Comparison of ENCODE assay signal across 12 cellular contexts in genomic region chr5:80962630-80963520, GRCh38. TPM values are rescaled to one million over a fixed set of nuclear protein-coding genes. Genes with fewer than 3 reads are reported as not detected.
A peak's percentile ranks its signal among the peaks of the same experiment; 100 is the strongest.
DNase-seq lines count a peak whose midpoint lies in the region; ATAC-seq and TF ChIP-seq lines count a peak whose summit lies in the region.
"Had no signal": no experiment of that assay in that cellular context is flagged by ENCODE, and none has a peak within 500 bp of the region (broad histone marks: within the 10 kb centered on the region; RNA-seq: fewer than 3 reads in every experiment).

No MANE protein-coding gene starts in this region.

- peaks cover 18 to 20% of the 10 kb centered on the region in 2 donors for H3K27me3 Mint-ChIP-seq in effector memory CD8-positive, alpha-beta T cell

- no peak for DNase-seq in heart left ventricle
- DNase-seq in left cardiac atrium, result no peak
- no peak for DNase-seq in Panc1 (ENCODE audit: low read depth, low spot score)
- no peak for DNase-seq in effector memory CD8-positive, alpha-beta T cell
- peak; percentile 68 for DNase-seq in superior temporal gyrus (ENCODE audit: extremely low spot score)
- DNase-seq in NCI-H2227 treated with DMSO at 0.1 percent for 48 hours (lab: John Stamatoyannopoulos, UW), result no peak
- no peak for DNase-seq in NCI-H2171 treated with DMSO at 0.1 percent for 48 hours (lab: John Stamatoyannopoulos, UW)
- DNase-seq: activated CD4-positive, alpha-beta T cell treated with anti-CD3 and anti-CD28 coated beads for 48 hours; GM23248; pancreas had no signal

- H3K27ac ChIP-seq in heart left ventricle (peak overlapping the region in 11 of 12 donors; percentile 19 to 94 (median 87)), Panc1 (ENCODE audit: low read length) (peak overlapping the region; percentile 82)
- H3K27ac ChIP-seq: GM23248, pancreas had no signal

- H3K27me3 ChIP-seq in heart left ventricle (peaks cover 0 to 42% (median 21%) of the 10 kb centered on the region in 9 donors), Panc1 (ENCODE audit: control insufficient read depth, insufficient read depth, low read length) (no peaks in the 10 kb centered on the region)

- TF ChIP-seq CTCF in heart left ventricle (IDR thresholded peaks at IDR 0.05) (no peak), Panc1 (IDR thresholded peaks at IDR 0.05) (no peak)

- peak overlapping the region in 1 of 2 donors; percentile 89 for H3K27ac Mint-ChIP-seq in effector memory CD8-positive, alpha-beta T cell

- H3K36me3 ChIP-seq in heart left ventricle (no peaks in the 10 kb centered on the region), Panc1 (ENCODE audit: control insufficient read depth, insufficient read depth, low read length) (no peaks in the 10 kb centered on the region)
- H3K36me3 ChIP-seq: pancreas had no signal

- H3K9me3 ChIP-seq in heart left ventricle, result no peaks in the 10 kb centered on the region
- H3K9me3 ChIP-seq in Panc1 (ENCODE audit: control insufficient read depth, insufficient read depth, low read depth, low read length), result no peaks in the 10 kb centered on the region
- H3K9me3 ChIP-seq: pancreas had no signal

- ATAC-seq in heart left ventricle (no peak), left cardiac atrium (no peak), Panc1 (no peak), GM18870 (IDR thresholded peaks at IDR 0.05; ENCODE audit: unreplicated experiment) (no peak)
- ATAC-seq in effector memory CD8-positive, alpha-beta T cell (replicated peaks), result no peak

- in situ Hi-C loops in Panc1 (cut with HindIII; ENCODE audit: low pct_unique_long_range_greater_than_20kb, low sequenced_read_pairs), result no loop called here

- peaks cover 3% of the 10 kb centered on the region for H3K36me3 Mint-ChIP-seq in effector memory CD8-positive, alpha-beta T cell (ENCODE audit: insufficient read depth)

- BruUV-seq in Panc1 (replicated peaks; lab: Mats Ljungman, UMichigan), result no TSS peak

- CTCF ChIA-PET in Panc1 (lab: Charles Lee), result interaction anchor here (0.7 kb wide), 1 partner anchor 199 kb away, joined by 3 read pairs; no protein-coding TSS in a partner anchor

- H3K4me1 ChIP-seq in heart left ventricle, result peaks cover 0 to 28% (median 4%) of the 10 kb centered on the region in 12 donors
- H3K4me1 ChIP-seq in Panc1 (ENCODE audit: control insufficient read depth, insufficient read depth, low read length), result peaks cover 11% of the 10 kb centered on the region; the same call in 1 of the 2 replicates

- TF ChIP-seq POLR2A in heart left ventricle (IDR thresholded peaks at IDR 0.05), result no peak

- peaks cover 31 to 40% of the 10 kb centered on the region in 2 donors for H3K4me1 Mint-ChIP-seq in effector memory CD8-positive, alpha-beta T cell (ENCODE audit: low read depth in 2 of 2)

- WGBS in heart left ventricle, 4 donors, result 42 to 64% (median 58%) methylated on average over 2 of the region's 2 CpGs

- intact Hi-C loops in heart left ventricle (cut with DNase I) (loop anchor here in 6 of 10 donors (5.0 to 10.0 kb wide), 10 partner anchors 44 to 222 kb away; no protein-coding TSS in a partner anchor), left cardiac atrium (cut with DNase I) (no loop called here), Panc1 (cut with micrococcal nuclease; ENCODE audit: unreplicated experiment) (no loop called here)

- H3K9me3 Mint-ChIP-seq in effector memory CD8-positive, alpha-beta T cell, result no peaks in the 10 kb centered on the region

- POLR2A ChIA-PET in Panc1 (lab: Charles Lee), result interaction anchor here (0.6 to 0.7 kb wide), 3 partner anchors 85 to 437 kb away, joined by 3 read pairs; no protein-coding TSS in a partner anchor

- H3K4me3 Mint-ChIP-seq in effector memory CD8-positive, alpha-beta T cell, result peak overlapping the region; percentile 32 to 55

- peak overlapping the region in 11 of 12 donors; percentile 6 to 82 (median 69) for H3K4me3 ChIP-seq in heart left ventricle
- peak overlapping the region in 1 of 2 experiments; percentile 10; a peak in 3 of 4 replicates for H3K4me3 ChIP-seq in Panc1 (ENCODE audit: low read depth in 2 of 2, low read length in 2 of 2)
- H3K4me3 ChIP-seq: coronary artery, GM23248, pancreas had no signal

RNA-seq across cellular contexts. Expression of gene RASGRF2, which starts 2.7 kb away (rescaled TPM):
- 10 to 100 TPM in 1 of 9 donors, 1 to 10 TPM in 8; 5.5 to 16.6 (median 7.4) TPM for total RNA-seq in heart left ventricle
- 1 to 10 TPM; 3.6 to 3.9 TPM for polyA plus RNA-seq in heart left ventricle
- total RNA-seq in left cardiac atrium, result 10 to 100 TPM in 1 of 2 donors, 1 to 10 TPM in 1; 9.6 to 12.2 TPM
- 4.7 TPM for total RNA-seq in Panc1 (2021; ENCODE audit: unreplicated experiment)
- 2.9 TPM for polyA plus RNA-seq in Panc1 (2012; ENCODE audit: insufficient read length)
- total RNA-seq: GM23248 had no signal

Comparison
In these comparisons a context has a peak if more than half of its experiments do, and no peak if none do; other contexts are left out.
1. intact Hi-C loops: an anchor here in heart left ventricle (5.0 to 10.0 kb wide); none called in left cardiac atrium and Panc1.